8 cellular contexts compared by ENCODE assay signal in the genomic region with DNA sequence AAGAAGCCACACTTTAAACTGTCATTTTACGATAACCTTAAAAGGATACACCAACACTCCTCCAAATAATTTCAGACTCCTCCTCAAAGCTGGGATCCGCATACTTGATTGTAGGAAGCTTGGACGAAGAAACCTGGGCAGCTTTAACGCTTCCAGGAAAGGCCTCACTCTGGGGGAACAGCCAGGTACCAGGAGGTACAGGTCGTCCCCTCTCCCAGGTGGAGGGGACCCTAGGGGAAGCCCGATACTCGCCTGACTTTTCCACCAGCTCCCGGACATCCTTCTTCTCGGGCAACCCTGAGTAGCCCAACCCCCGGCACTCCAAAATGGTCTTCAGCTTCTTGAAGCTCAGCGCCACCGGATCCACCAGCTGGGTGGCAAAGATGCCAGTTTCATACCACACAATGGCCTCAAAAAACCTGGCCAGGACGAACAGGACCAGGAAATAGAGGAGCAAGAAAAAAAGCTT. TPM values are rescaled to one million over a fixed set of nuclear protein-coding genes. Genes with fewer than 3 reads are reported as not detected.
A peak's percentile ranks its signal among the peaks of the same experiment; 100 is the strongest.
DNase-seq lines count a peak whose midpoint lies in the region; ATAC-seq and TF ChIP-seq lines count a peak whose summit lies in the region.

No MANE protein-coding gene starts in this region.

- peak overlapping the region; percentile 91 for H3K4me3 Mint-ChIP-seq in T-helper 17 cell

- DNase-seq in T-helper 17 cell, result peak in 1 of 3 donors; percentile 5
- peak; percentile 62 for DNase-seq in dermis blood vessel endothelial cell
- peak; percentile 49 for DNase-seq in medulla oblongata (ENCODE audit: extremely low spot score)
- peak; percentile 14 for DNase-seq in stimulated activated naive CD4-positive, alpha-beta T cell treated with Interleukin-2 at 50 U/mL for 16 hours (lab: John Stamatoyannopoulos, UW)

- peaks cover 29% of the 10 kb centered on the region for H3K4me1 Mint-ChIP-seq in T-helper 17 cell

- peaks cover 34% of the 10 kb centered on the region for H4K20me1 ChIP-seq in BLaER1

- H3K27ac ChIP-seq in BLaER1, result peak overlapping the region; percentile 97
- peak overlapping the region; percentile 94 for H3K27ac ChIP-seq in HEK293 (ENCODE audit: extremely low read depth, low read depth, low read length)

- peak overlapping the region; percentile 81 for H3K4me2 ChIP-seq in BLaER1

- ATAC-seq in T-helper 17 cell (no peak), GM21528 (IDR thresholded peaks at IDR 0.05; ENCODE audit: low FRiP score, unreplicated experiment) (no peak), GM21786 (IDR thresholded peaks at IDR 0.05; ENCODE audit: unreplicated experiment) (no peak)

- H3K9ac ChIP-seq in BLaER1, result peak overlapping the region; percentile 97

- H3K9me3 ChIP-seq in BLaER1 (no peaks in the 10 kb centered on the region), HEK293 (ENCODE audit: control insufficient read depth, insufficient read depth, low read depth, low read length) (no peaks in the 10 kb centered on the region), T-helper 17 cell (ENCODE audit: control insufficient read depth, low read length, poor library complexity, severe bottlenecking) (no peaks in the 10 kb centered on the region)

- peak overlapping the region; percentile 92 for H3K27ac Mint-ChIP-seq in T-helper 17 cell

- H3K4me3 ChIP-seq in BLaER1 (peak overlapping the region; percentile 95), HEK293 (ENCODE audit: low read depth, low read length) (peak overlapping the region; percentile 74)

- no peaks in the 10 kb centered on the region for H3K36me3 Mint-ChIP-seq in T-helper 17 cell (ENCODE audit: low read depth)

- CTCF ChIA-PET in HEK293 (lab: Yijun Ruan, JAX), result interaction anchor here (1.5 kb wide), 1 partner anchor 12 kb away, joined by 3 read pairs; no protein-coding TSS in a partner anchor

- no peak for TF ChIP-seq CTCF in HEK293 (tag by site-specific recombination; IDR thresholded peaks at IDR 0.05)

- H3K4me1 ChIP-seq in BLaER1 (peaks cover 29% of the 10 kb centered on the region), HEK293 (ENCODE audit: control insufficient read depth, insufficient read depth, low read length) (no peaks in the 10 kb centered on the region)

- peaks cover 26% of the 10 kb centered on the region for H3K36me3 ChIP-seq in BLaER1
- H3K36me3 ChIP-seq in HEK293 (ENCODE audit: control insufficient read depth in 2 of 2, insufficient read depth in 1 of 2, low read length in 2 of 2), result peaks cover 12 to 27% of the 10 kb centered on the region in 2 experiments; a peak in 2 of 3 replicates

- no peaks in the 10 kb centered on the region for H3K27me3 ChIP-seq in BLaER1

- POLR2A ChIA-PET in HEK293 (lab: Yijun Ruan, JAX), result interaction anchor here (1.1 to 2.5 kb wide), 3 partner anchors 80 to 427 kb away, joined by 3 to 18 read pairs (median 3); a partner anchor contains a TSS

- no peaks in the 10 kb centered on the region for H3K27me3 Mint-ChIP-seq in T-helper 17 cell

TF ChIP-seq in HEK293, 187 proteins besides CTCF, POLR2A, EP300 and RAD21:
- TF ChIP-seq ZNF335 (tag by site-specific recombination; conservative IDR thresholded peaks at IDR 0.05) (peak; percentile 93), YY1 (tag by site-specific recombination; IDR thresholded peaks at IDR 0.05) (no peak), ZNF341 (tag by site-specific recombination; IDR thresholded peaks at IDR 0.05; ENCODE audit: low read depth) (peak; percentile 38; the same call in 1 of the 2 replicates)
- TF ChIP-seq, protein P1, sequence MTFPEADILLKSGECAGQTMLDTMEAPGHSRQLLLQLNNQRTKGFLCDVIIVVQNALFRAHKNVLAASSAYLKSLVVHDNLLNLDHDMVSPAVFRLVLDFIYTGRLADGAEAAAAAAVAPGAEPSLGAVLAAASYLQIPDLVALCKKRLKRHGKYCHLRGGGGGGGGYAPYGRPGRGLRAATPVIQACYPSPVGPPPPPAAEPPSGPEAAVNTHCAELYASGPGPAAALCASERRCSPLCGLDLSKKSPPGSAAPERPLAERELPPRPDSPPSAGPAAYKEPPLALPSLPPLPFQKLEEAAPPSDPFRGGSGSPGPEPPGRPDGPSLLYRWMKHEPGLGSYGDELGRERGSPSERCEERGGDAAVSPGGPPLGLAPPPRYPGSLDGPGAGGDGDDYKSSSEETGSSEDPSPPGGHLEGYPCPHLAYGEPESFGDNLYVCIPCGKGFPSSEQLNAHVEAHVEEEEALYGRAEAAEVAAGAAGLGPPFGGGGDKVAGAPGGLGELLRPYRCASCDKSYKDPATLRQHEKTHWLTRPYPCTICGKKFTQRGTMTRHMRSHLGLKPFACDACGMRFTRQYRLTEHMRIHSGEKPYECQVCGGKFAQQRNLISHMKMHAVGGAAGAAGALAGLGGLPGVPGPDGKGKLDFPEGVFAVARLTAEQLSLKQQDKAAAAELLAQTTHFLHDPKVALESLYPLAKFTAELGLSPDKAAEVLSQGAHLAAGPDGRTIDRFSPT (tag by site-specific recombination; IDR thresholded peaks at IDR 0.05), result 0 out of 2 replicates have a peak, but pooled peaks have one; percentile 29
TF ChIP-seq in HEK293: peak in this region for 3.

RNA-seq across cellular contexts. Expression of a gene that starts 1.2 kb away (rescaled TPM):
- 10 to 100 TPM; 57.2 to 58.7 TPM for total RNA-seq in T-helper 17 cell
- 25.4 and 31.8 TPM in 2 replicates for total RNA-seq in dermis blood vessel endothelial cell

RNA-seq across cellular contexts. Expression of a gene that starts 59.2 kb away (rescaled TPM):
- total RNA-seq in T-helper 17 cell (10 to 100 TPM; 53.9 to 70.2 TPM), dermis blood vessel endothelial cell (125 and 183 TPM in 2 replicates)
